1 cellular context compared by ENCODE assay signal in the genomic region with DNA sequence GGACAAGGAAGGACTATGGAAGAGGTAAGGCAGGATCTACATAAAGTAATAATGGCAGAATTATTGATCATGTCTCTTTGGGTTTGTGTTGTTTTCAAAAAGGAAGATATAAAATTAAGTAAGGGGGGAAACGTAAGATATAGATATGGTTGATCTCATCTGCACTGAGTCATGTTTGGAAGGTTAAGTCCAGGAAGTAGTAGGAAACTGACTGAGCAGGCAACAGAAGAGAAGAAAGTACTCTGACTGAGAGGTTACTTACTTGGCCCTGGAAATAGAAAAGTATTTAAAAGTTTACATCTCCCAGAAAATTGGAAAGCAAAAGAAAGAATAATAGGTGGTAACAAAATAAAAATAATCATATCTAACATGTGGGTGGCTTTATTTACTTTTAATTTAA.
TF ChIP-seq lines count a peak whose summit lies in the region.

No MANE protein-coding gene starts in this region.

TF ChIP-seq in GM23338, 12 proteins besides CTCF, POLR2A, EP300 and RAD21 (continued from another document):
- TF ChIP-seq, protein P1, sequence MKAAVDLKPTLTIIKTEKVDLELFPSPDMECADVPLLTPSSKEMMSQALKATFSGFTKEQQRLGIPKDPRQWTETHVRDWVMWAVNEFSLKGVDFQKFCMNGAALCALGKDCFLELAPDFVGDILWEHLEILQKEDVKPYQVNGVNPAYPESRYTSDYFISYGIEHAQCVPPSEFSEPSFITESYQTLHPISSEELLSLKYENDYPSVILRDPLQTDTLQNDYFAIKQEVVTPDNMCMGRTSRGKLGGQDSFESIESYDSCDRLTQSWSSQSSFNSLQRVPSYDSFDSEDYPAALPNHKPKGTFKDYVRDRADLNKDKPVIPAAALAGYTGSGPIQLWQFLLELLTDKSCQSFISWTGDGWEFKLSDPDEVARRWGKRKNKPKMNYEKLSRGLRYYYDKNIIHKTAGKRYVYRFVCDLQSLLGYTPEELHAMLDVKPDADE (IDR thresholded peaks at IDR 0.05), result no peak
- TF ChIP-seq POLR2AphosphoS5 (IDR thresholded peaks at IDR 0.05; ENCODE audit: low read depth) (no peak), CREB1 (CRISPR knock-in tag; IDR thresholded peaks at IDR 0.05; ENCODE audit: low read depth) (no peak), ZNF331 (CRISPR knock-in tag; IDR thresholded peaks at IDR 0.05; ENCODE audit: low read depth) (no peak), EZH2phosphoT487 (IDR thresholded peaks at IDR 0.05; ENCODE audit: unreplicated experiment) (no peak), ZNF114 (CRISPR knock-in tag; IDR thresholded peaks at IDR 0.05) (no peak), EZH2 (IDR thresholded peaks at IDR 0.05; ENCODE audit: low read depth, unreplicated experiment) (no peak)
- TF ChIP-seq, protein P2, sequence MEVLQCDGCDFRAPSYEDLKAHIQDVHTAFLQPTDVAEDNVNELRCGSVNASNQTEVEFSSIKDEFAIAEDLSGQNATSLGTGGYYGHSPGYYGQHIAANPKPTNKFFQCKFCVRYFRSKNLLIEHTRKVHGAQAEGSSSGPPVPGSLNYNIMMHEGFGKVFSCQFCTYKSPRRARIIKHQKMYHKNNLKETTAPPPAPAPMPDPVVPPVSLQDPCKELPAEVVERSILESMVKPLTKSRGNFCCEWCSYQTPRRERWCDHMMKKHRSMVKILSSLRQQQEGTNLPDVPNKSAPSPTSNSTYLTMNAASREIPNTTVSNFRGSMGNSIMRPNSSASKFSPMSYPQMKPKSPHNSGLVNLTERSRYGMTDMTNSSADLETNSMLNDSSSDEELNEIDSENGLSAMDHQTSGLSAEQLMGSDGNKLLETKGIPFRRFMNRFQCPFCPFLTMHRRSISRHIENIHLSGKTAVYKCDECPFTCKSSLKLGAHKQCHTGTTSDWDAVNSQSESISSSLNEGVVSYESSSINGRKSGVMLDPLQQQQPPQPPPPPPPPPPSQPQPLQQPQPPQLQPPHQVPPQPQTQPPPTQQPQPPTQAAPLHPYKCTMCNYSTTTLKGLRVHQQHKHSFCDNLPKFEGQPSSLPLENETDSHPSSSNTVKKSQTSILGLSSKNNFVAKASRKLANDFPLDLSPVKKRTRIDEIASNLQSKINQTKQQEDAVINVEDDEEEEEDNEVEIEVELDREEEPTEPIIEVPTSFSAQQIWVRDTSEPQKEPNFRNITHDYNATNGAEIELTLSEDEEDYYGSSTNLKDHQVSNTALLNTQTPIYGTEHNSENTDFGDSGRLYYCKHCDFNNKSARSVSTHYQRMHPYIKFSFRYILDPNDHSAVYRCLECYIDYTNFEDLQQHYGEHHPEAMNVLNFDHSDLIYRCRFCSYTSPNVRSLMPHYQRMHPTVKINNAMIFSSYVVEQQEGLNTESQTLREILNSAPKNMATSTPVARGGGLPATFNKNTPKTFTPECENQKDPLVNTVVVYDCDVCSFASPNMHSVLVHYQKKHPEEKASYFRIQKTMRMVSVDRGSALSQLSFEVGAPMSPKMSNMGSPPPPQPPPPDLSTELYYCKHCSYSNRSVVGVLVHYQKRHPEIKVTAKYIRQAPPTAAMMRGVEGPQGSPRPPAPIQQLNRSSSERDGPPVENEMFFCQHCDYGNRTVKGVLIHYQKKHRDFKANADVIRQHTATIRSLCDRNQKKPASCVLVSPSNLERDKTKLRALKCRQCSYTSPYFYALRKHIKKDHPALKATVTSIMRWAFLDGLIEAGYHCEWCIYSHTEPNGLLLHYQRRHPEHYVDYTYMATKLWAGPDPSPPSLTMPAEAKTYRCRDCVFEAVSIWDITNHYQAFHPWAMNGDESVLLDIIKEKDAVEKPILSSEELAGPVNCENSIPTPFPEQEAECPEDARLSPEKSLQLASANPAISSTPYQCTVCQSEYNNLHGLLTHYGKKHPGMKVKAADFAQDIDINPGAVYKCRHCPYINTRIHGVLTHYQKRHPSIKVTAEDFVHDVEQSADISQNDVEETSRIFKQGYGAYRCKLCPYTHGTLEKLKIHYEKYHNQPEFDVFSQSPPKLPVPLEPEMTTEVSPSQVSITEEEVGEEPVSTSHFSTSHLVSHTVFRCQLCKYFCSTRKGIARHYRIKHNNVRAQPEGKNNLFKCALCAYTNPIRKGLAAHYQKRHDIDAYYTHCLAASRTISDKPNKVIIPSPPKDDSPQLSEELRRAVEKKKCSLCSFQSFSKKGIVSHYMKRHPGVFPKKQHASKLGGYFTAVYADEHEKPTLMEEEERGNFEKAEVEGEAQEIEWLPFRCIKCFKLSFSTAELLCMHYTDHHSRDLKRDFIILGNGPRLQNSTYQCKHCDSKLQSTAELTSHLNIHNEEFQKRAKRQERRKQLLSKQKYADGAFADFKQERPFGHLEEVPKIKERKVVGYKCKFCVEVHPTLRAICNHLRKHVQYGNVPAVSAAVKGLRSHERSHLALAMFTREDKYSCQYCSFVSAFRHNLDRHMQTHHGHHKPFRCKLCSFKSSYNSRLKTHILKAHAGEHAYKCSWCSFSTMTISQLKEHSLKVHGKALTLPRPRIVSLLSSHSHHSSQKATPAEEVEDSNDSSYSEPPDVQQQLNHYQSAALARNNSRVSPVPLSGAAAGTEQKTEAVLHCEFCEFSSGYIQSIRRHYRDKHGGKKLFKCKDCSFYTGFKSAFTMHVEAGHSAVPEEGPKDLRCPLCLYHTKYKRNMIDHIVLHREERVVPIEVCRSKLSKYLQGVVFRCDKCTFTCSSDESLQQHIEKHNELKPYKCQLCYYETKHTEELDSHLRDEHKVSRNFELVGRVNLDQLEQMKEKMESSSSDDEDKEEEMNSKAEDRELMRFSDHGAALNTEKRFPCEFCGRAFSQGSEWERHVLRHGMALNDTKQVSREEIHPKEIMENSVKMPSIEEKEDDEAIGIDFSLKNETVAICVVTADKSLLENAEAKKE (CRISPR knock-in tag; IDR thresholded peaks at IDR 0.05), result no peak
- TF ChIP-seq, protein P3, sequence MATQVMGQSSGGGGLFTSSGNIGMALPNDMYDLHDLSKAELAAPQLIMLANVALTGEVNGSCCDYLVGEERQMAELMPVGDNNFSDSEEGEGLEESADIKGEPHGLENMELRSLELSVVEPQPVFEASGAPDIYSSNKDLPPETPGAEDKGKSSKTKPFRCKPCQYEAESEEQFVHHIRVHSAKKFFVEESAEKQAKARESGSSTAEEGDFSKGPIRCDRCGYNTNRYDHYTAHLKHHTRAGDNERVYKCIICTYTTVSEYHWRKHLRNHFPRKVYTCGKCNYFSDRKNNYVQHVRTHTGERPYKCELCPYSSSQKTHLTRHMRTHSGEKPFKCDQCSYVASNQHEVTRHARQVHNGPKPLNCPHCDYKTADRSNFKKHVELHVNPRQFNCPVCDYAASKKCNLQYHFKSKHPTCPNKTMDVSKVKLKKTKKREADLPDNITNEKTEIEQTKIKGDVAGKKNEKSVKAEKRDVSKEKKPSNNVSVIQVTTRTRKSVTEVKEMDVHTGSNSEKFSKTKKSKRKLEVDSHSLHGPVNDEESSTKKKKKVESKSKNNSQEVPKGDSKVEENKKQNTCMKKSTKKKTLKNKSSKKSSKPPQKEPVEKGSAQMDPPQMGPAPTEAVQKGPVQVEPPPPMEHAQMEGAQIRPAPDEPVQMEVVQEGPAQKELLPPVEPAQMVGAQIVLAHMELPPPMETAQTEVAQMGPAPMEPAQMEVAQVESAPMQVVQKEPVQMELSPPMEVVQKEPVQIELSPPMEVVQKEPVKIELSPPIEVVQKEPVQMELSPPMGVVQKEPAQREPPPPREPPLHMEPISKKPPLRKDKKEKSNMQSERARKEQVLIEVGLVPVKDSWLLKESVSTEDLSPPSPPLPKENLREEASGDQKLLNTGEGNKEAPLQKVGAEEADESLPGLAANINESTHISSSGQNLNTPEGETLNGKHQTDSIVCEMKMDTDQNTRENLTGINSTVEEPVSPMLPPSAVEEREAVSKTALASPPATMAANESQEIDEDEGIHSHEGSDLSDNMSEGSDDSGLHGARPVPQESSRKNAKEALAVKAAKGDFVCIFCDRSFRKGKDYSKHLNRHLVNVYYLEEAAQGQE (IDR thresholded peaks at IDR 0.05; ENCODE audit: unreplicated experiment), result no peak
